In genomic region chr6:142693446-142693845, GRCh38 we compare ENCODE assay signal across 10 cellular contexts.
DNase-seq lines count a peak whose midpoint lies in the region; ATAC-seq, FAIRE-seq and TF ChIP-seq lines count a peak whose summit lies in the region.
"Had no signal": no experiment of that assay in that cellular context is flagged by ENCODE, and none has a peak within 500 bp of the region (broad histone marks: within the 10 kb centered on the region; RNA-seq: fewer than 3 reads in every experiment).

No MANE protein-coding gene starts in this region.

- H3K27me3 Mint-ChIP-seq in Calu3 (ENCODE audit: unreplicated experiment): no peaks in the 10 kb centered on the region
- peaks cover 4% of the 10 kb centered on the region for H3K27me3 Mint-ChIP-seq in nephron progenitor cell (ENCODE audit: low read depth, poor library complexity)
- peaks cover 5 to 7% of the 10 kb centered on the region in 2 donors for H3K27me3 Mint-ChIP-seq in natural killer cell treated with Interleukin-12 subunit alpha and Interleukin-12 subunit beta and Interleukin-15 and Interleukin-18, amount 100 ng/mL, for 72 hours
- H3K27me3 Mint-ChIP-seq: activated CD4-positive, alpha-beta memory T cell treated with anti-CD3 and anti-CD28 coated beads for 36 hours had no signal

- TF ChIP-seq CTCF in Calu3 (IDR thresholded peaks at IDR 0.05; ENCODE audit: unreplicated experiment): no peak
- TF ChIP-seq CTCF in nephron progenitor cell (IDR thresholded peaks at IDR 0.05): no peak
- no peak for TF ChIP-seq CTCF in D721Med (IDR thresholded peaks at IDR 0.05; ENCODE audit: insufficient read depth, missing control alignments)

- H3K4me3 Mint-ChIP-seq in Calu3 (ENCODE audit: low read depth, unreplicated experiment) (no peak overlapping the region), nephron progenitor cell (peak overlapping the region; percentile 13)
- no peak overlapping the region for H3K4me3 Mint-ChIP-seq in natural killer cell treated with Interleukin-12 subunit alpha and Interleukin-12 subunit beta and Interleukin-15 and Interleukin-18, amount 100 ng/mL, for 72 hours
- H3K4me3 Mint-ChIP-seq: activated CD4-positive, alpha-beta memory T cell treated with anti-CD3 and anti-CD28 coated beads for 36 hours had no signal

- H3K36me3 Mint-ChIP-seq in Calu3 (ENCODE audit: insufficient read depth, unreplicated experiment) (no peaks in the 10 kb centered on the region), nephron progenitor cell (ENCODE audit: low read depth) (no peaks in the 10 kb centered on the region)
- H3K36me3 Mint-ChIP-seq in natural killer cell treated with Interleukin-12 subunit alpha and Interleukin-12 subunit beta and Interleukin-15 and Interleukin-18, amount 100 ng/mL, for 72 hours: no peaks in the 10 kb centered on the region
- H3K36me3 Mint-ChIP-seq: activated CD4-positive, alpha-beta memory T cell treated with anti-CD3 and anti-CD28 coated beads for 36 hours had no signal

- H3K4me1 Mint-ChIP-seq in Calu3 (ENCODE audit: low read depth, unreplicated experiment) (peaks cover 56% of the 10 kb centered on the region), nephron progenitor cell (peaks cover 20% of the 10 kb centered on the region)
- peaks cover 14% of the 10 kb centered on the region in 2 donors for H3K4me1 Mint-ChIP-seq in natural killer cell treated with Interleukin-12 subunit alpha and Interleukin-12 subunit beta and Interleukin-15 and Interleukin-18, amount 100 ng/mL, for 72 hours (ENCODE audit: low read depth in 2 of 2)

- H3K9me3 Mint-ChIP-seq in Calu3 (ENCODE audit: low read depth, unreplicated experiment): no peaks in the 10 kb centered on the region
- H3K9me3 Mint-ChIP-seq in nephron progenitor cell: no peaks in the 10 kb centered on the region
- no peaks in the 10 kb centered on the region for H3K9me3 Mint-ChIP-seq in natural killer cell treated with Interleukin-12 subunit alpha and Interleukin-12 subunit beta and Interleukin-15 and Interleukin-18, amount 100 ng/mL, for 72 hours
- H3K9me3 Mint-ChIP-seq: activated CD4-positive, alpha-beta memory T cell treated with anti-CD3 and anti-CD28 coated beads for 36 hours; activated T-helper 2 cell treated with anti-CD3 and anti-CD28 coated beads, Interferon-gamma antibody, Interleukin-2, Interleukin-4, amounts not matched to agents 10 μg/mL and 5 μg/mL and 100 μg/mL, durations not matched to agents 14 hours and 24 hours and 36 hours had no signal

- ATAC-seq in GM21515 (IDR thresholded peaks at IDR 0.05; ENCODE audit: unreplicated experiment) (no peak), HG03457 (IDR thresholded peaks at IDR 0.05; ENCODE audit: unreplicated experiment) (no peak)
- no peak for ATAC-seq in natural killer cell treated with Interleukin-12 subunit alpha and Interleukin-12 subunit beta and Interleukin-15 and Interleukin-18, amount 100 ng/mL, for 72 hours

- peak overlapping the region; percentile 39 for H3K27ac Mint-ChIP-seq in Calu3 (ENCODE audit: unreplicated experiment)
- no peak overlapping the region for H3K27ac Mint-ChIP-seq in nephron progenitor cell
- H3K27ac Mint-ChIP-seq in natural killer cell treated with Interleukin-12 subunit alpha and Interleukin-12 subunit beta and Interleukin-15 and Interleukin-18, amount 100 ng/mL, for 72 hours: peak overlapping the region in 1 of 2 donors; percentile 40
- H3K27ac Mint-ChIP-seq: activated CD4-positive, alpha-beta memory T cell treated with anti-CD3 and anti-CD28 coated beads for 36 hours; activated T-helper 2 cell treated with anti-CD3 and anti-CD28 coated beads, Interferon-gamma antibody, Interleukin-2, Interleukin-4, amounts not matched to agents 10 μg/mL and 5 μg/mL and 100 μg/mL, durations not matched to agents 14 hours and 24 hours and 36 hours had no signal

- FAIRE-seq in D721Med (lab: Jason Lieb, UNC): no peak

- BruUV-seq in Calu3 (replicated peaks; lab: Mats Ljungman, UMichigan): no TSS peak

- intact Hi-C loops in Calu3 (cut with micrococcal nuclease; ENCODE audit: unreplicated experiment): loop anchor here (1.0 to 10.0 kb wide), 5 partner anchors 151 to 586 kb away; no protein-coding TSS in a partner anchor

- DNase-seq in Calu3 (no peak), HT1080 (ENCODE audit: low read depth) (peak; percentile 87), dermis blood vessel endothelial cell (peak; percentile 78), nephron progenitor cell (no peak), D721Med (ENCODE audit: insufficient read length, low spot score) (no peak)
- DNase-seq in natural killer cell treated with Interleukin-12 subunit alpha and Interleukin-12 subunit beta and Interleukin-15 and Interleukin-18, amount 100 ng/mL, for 72 hours (ENCODE audit: low spot score): no peak

- CTCF ChIA-PET in Calu3 (lab: Charles Lee): interaction anchor here (0.6 to 1.2 kb wide), 2 partner anchors 109 to 333 kb away, joined by 3 read pairs; no protein-coding TSS in a partner anchor

Comparison
In these comparisons a context has a peak if more than half of its experiments do, and no peak if none do; other contexts are left out.
1. DNase-seq: peak in HT1080 (single experiment) and dermis blood vessel endothelial cell (single experiment); none in Calu3 (single experiment), nephron progenitor cell (single experiment), D721Med (single experiment) and natural killer cell treated with Interleukin-12 subunit alpha and Interleukin-12 subunit beta and Interleukin-15 and Interleukin-18, amount 100 ng/mL, for 72 hours (single experiment).